ENCODE assay signal across 14 cellular contexts in the genomic region with DNA sequence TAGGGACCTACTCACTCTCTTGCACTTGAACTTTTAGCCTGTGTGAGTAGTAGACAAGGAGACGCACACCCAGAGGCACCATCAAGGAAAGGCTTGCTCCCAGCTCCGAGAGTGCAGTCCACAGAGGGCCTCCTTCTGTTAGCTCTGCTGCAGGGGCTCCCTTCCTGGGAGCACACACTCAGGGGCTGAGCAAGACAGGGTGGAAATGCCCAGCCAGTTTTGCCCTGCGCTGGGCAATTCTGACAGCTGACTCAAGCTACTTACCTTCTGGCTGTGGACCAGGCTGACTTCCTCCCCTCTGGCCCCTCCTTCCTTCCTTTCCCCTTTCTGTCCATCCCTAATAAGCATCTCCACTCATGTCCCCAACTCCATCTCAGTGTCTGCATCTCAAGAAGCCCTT.
DNase-seq lines count a peak whose midpoint lies in the region; ATAC-seq and TF ChIP-seq lines count a peak whose summit lies in the region.
"Had no signal": no experiment of that assay in that cellular context is flagged by ENCODE, and none has a peak within 500 bp of the region (broad histone marks: within the 10 kb centered on the region; RNA-seq: fewer than 3 reads in every experiment).

No MANE protein-coding gene starts in this region.

- H3K27me3 Mint-ChIP-seq in CD8-positive, alpha-beta memory T cell: peaks cover 15 to 41% of the 10 kb centered on the region in 2 donors

- no peaks in the 10 kb centered on the region for H3K9me3 Mint-ChIP-seq in CD8-positive, alpha-beta memory T cell

- POLR2A ChIA-PET in CD8-positive, alpha-beta memory T cell (lab: Charles Lee): no interaction called here

- DNase-seq in right atrium auricular region (ENCODE audit: low spot score): peak; percentile 50
- DNase-seq in Right ventricle myocardium inferior (ENCODE audit: missing footprints): no peak
- DNase-seq in RWPE2 (ENCODE audit: low spot score): peak; percentile 17
- DNase-seq in left lobe of liver (ENCODE audit: low spot score): peak; percentile 14
- DNase-seq in ureter (ENCODE audit: low spot score): peak; percentile 23
- DNase-seq in stimulated activated CD4-positive, alpha-beta T cell treated with anti-CD3 and anti-CD28 coated beads, Interleukin-4, amount 100 ng/mL, for 24 hours: no peak
- DNase-seq in CD8-positive, alpha-beta memory T cell: no peak
- DNase-seq: AML-193, DMS79, NCI-H187 treated with DMSO at 0.1 percent for 48 hours, NCI-H510A treated with DMSO at 0.1 percent for 48 hours, SJCRH30 had no signal

- H3K9me3 ChIP-seq in right atrium auricular region (no peaks in the 10 kb centered on the region), RWPE2 (ENCODE audit: severe bottlenecking) (no peaks in the 10 kb centered on the region)
- no peaks in the 10 kb centered on the region for H3K9me3 ChIP-seq in CD8-positive, alpha-beta memory T cell (ENCODE audit: low read length)
- H3K9me3 ChIP-seq: SJCRH30 had no signal

- H3K27me3 ChIP-seq in right atrium auricular region: no peaks in the 10 kb centered on the region
- no peaks in the 10 kb centered on the region for H3K27me3 ChIP-seq in RWPE2 (ENCODE audit: insufficient read depth, poor library complexity, severe bottlenecking)
- H3K27me3 ChIP-seq in CD8-positive, alpha-beta memory T cell (ENCODE audit: insufficient read depth, low read length, poor library complexity, severe bottlenecking): no peaks in the 10 kb centered on the region
- H3K27me3 ChIP-seq: SJCRH30 had no signal

- H3K4me3 Mint-ChIP-seq in CD8-positive, alpha-beta memory T cell: no peak overlapping the region

- ATAC-seq in Right ventricle myocardium inferior (no peak), RWPE2 (ENCODE audit: low read depth) (no peak), left lobe of liver (no peak), GM19035 (IDR thresholded peaks at IDR 0.05; ENCODE audit: unreplicated experiment) (no peak)
- ATAC-seq: HepG2 had no signal

- H3K27ac Mint-ChIP-seq in CD8-positive, alpha-beta memory T cell: no peak overlapping the region

- H3K36me3 ChIP-seq in right atrium auricular region: no peaks in the 10 kb centered on the region
- no peaks in the 10 kb centered on the region for H3K36me3 ChIP-seq in RWPE2 (ENCODE audit: low read depth)
- H3K36me3 ChIP-seq in CD8-positive, alpha-beta memory T cell (ENCODE audit: insufficient read depth, low read length): no peaks in the 10 kb centered on the region
- H3K36me3 ChIP-seq: SJCRH30 had no signal

- TF ChIP-seq CTCF in right atrium auricular region (IDR thresholded peaks at IDR 0.05): no peak
- no peak for TF ChIP-seq CTCF in RWPE2 (IDR thresholded peaks at IDR 0.05; ENCODE audit: poor library complexity, severe bottlenecking)

- no peaks in the 10 kb centered on the region for H3K4me1 ChIP-seq in right atrium auricular region
- peaks cover 13% of the 10 kb centered on the region for H3K4me1 ChIP-seq in RWPE2 (ENCODE audit: insufficient read depth, poor library complexity, severe bottlenecking)
- H3K4me1 ChIP-seq in CD8-positive, alpha-beta memory T cell (ENCODE audit: insufficient read depth, low read length): no peaks in the 10 kb centered on the region

- H3K27ac ChIP-seq in right atrium auricular region (no peak overlapping the region), RWPE2 (ENCODE audit: poor library complexity, severe bottlenecking) (no peak overlapping the region)
- H3K27ac ChIP-seq in CD8-positive, alpha-beta memory T cell (ENCODE audit: low read depth, low read length): no peak overlapping the region
- H3K27ac ChIP-seq: SJCRH30 had no signal

- intact Hi-C loops in Right ventricle myocardium inferior (cut with DNase I): no loop called here

- CTCF ChIA-PET in CD8-positive, alpha-beta memory T cell (lab: Charles Lee): no interaction called here

- no peaks in the 10 kb centered on the region for H3K36me3 Mint-ChIP-seq in CD8-positive, alpha-beta memory T cell

- no peaks in the 10 kb centered on the region for H3K4me1 Mint-ChIP-seq in CD8-positive, alpha-beta memory T cell

- H3K4me3 ChIP-seq in right atrium auricular region (no peak overlapping the region), RWPE2 (ENCODE audit: severe bottlenecking) (no peak overlapping the region)
- H3K4me3 ChIP-seq in CD8-positive, alpha-beta memory T cell (ENCODE audit: low read length): no peak overlapping the region
- H3K4me3 ChIP-seq: SJCRH30 had no signal

Comparison
In these comparisons a context has a peak if more than half of its experiments do, and no peak if none do; other contexts are left out.
1. DNase-seq: peak in right atrium auricular region (single experiment), RWPE2 (single experiment), left lobe of liver (single experiment) and ureter (single experiment); none in Right ventricle myocardium inferior (single experiment), stimulated activated CD4-positive, alpha-beta T cell treated with anti-CD3 and anti-CD28 coated beads, Interleukin-4, amount 100 ng/mL, for 24 hours (single experiment) and CD8-positive, alpha-beta memory T cell (0 of 5).